9 cellular contexts compared by ENCODE assay signal in genomic region chr9:86614871-86615849, GRCh38.
DNase-seq lines count a peak whose midpoint lies in the region; ATAC-seq and FAIRE-seq lines count a peak whose summit lies in the region.
"Had no signal": no experiment of that assay in that cellular context is flagged by ENCODE, and none has a peak within 500 bp of the region (broad histone marks: within the 10 kb centered on the region; RNA-seq: fewer than 3 reads in every experiment).

No MANE protein-coding gene starts in this region.

- peaks cover 0 to 4% of the 10 kb centered on the region in 2 donors for H3K27me3 ChIP-seq in small intestine (ENCODE audit: control insufficient read depth in 2 of 2, insufficient read depth in 2 of 2, low read length in 2 of 2)

- H3K4me1 ChIP-seq in small intestine (ENCODE audit: control insufficient read depth in 2 of 2, insufficient read depth in 1 of 2, low read depth in 1 of 2, low read length in 1 of 2): no peaks in the 10 kb centered on the region

- 71 to 88% (median 74%) methylated on average over 6 of the region's 6 CpGs for WGBS in small intestine, 3 donors

- no peak overlapping the region for H3K4me3 ChIP-seq in small intestine (ENCODE audit: low read depth in 1 of 2, low read length in 2 of 2)

- intact Hi-C loops in activated CD4-positive, alpha-beta T cell treated with anti-CD3 and anti-CD28 coated beads for 36 hours (cut with DNase I, micrococcal nuclease): loop anchor here in 1 of 2 experiments (1.0 kb wide), 1 partner anchor 709 kb away; no protein-coding TSS in a partner anchor

- no peak overlapping the region for H3K27ac ChIP-seq in small intestine (ENCODE audit: low read depth in 1 of 2, low read length in 1 of 2)

- POLR2A ChIA-PET in activated CD4-positive, alpha-beta T cell treated with anti-CD3 and anti-CD28 coated beads for 36 hours (lab: Charles Lee): no interaction called here

- no peak for ATAC-seq in activated CD4-positive, alpha-beta T cell treated with anti-CD3 and anti-CD28 coated beads for 36 hours
- no peak for ATAC-seq in stimulated activated effector memory CD8-positive, alpha-beta T cell treated with anti-CD3 and anti-CD28 coated beads, Interleukin-12 subunit alpha, Interleukin-12 subunit beta, amount 100 ng/mL, for 72 hours
- ATAC-seq in GM18519 (IDR thresholded peaks at IDR 0.05; ENCODE audit: low FRiP score, unreplicated experiment) (no peak), GM19328 (IDR thresholded peaks at IDR 0.05; ENCODE audit: unreplicated experiment) (no peak)

- FAIRE-seq in small intestine (lab: Jason Lieb, UNC): no peak

- peak; percentile 36 for DNase-seq in activated CD4-positive, alpha-beta T cell treated with anti-CD3 and anti-CD28 coated beads for 36 hours
- DNase-seq in activated CD4-positive, alpha-beta T cell treated with anti-CD3 and anti-CD28 coated beads, Interleukin-2, amount 50 U/mL, for 1 hour: no peak
- DNase-seq in OCI-M1 (lab: John Stamatoyannopoulos, UW) (peak; percentile 29), fibroblast of the conjunctiva (ENCODE audit: low read depth) (peak; percentile 32), small intestine (peak; percentile 36)
- no peak for DNase-seq in stimulated activated effector memory CD8-positive, alpha-beta T cell treated with anti-CD3 and anti-CD28 coated beads, Interleukin-12 subunit alpha, Interleukin-12 subunit beta, amount 100 ng/mL, for 72 hours (ENCODE audit: low spot score in 2 of 2)

- no peaks in the 10 kb centered on the region for H3K36me3 ChIP-seq in small intestine (ENCODE audit: control insufficient read depth in 2 of 2, insufficient read depth in 2 of 2, low read length in 2 of 2)

- peaks cover 7% of the 10 kb centered on the region for H3K27me3 Mint-ChIP-seq in activated CD4-positive, alpha-beta T cell treated with anti-CD3 and anti-CD28 coated beads for 36 hours
- H3K27me3 Mint-ChIP-seq: CD4-positive, CD25-positive, alpha-beta regulatory T cell had no signal

- H3K4me1 Mint-ChIP-seq in activated CD4-positive, alpha-beta T cell treated with anti-CD3 and anti-CD28 coated beads for 36 hours: no peaks in the 10 kb centered on the region
- H3K4me1 Mint-ChIP-seq in stimulated activated effector memory CD8-positive, alpha-beta T cell treated with anti-CD3 and anti-CD28 coated beads, Interleukin-12 subunit alpha, Interleukin-12 subunit beta, amount 100 ng/mL, for 72 hours: no peaks in the 10 kb centered on the region
- H3K4me1 Mint-ChIP-seq: CD4-positive, CD25-positive, alpha-beta regulatory T cell had no signal

- no peak overlapping the region for H3K27ac Mint-ChIP-seq in activated CD4-positive, alpha-beta T cell treated with anti-CD3 and anti-CD28 coated beads for 36 hours
- no peak overlapping the region for H3K27ac Mint-ChIP-seq in stimulated activated effector memory CD8-positive, alpha-beta T cell treated with anti-CD3 and anti-CD28 coated beads, Interleukin-12 subunit alpha, Interleukin-12 subunit beta, amount 100 ng/mL, for 72 hours

- no peaks in the 10 kb centered on the region for H3K9me3 ChIP-seq in small intestine (ENCODE audit: control insufficient read depth, low read depth)

- no peaks in the 10 kb centered on the region for H3K9me3 Mint-ChIP-seq in activated CD4-positive, alpha-beta T cell treated with anti-CD3 and anti-CD28 coated beads for 36 hours (ENCODE audit: low read depth)
- no peaks in the 10 kb centered on the region for H3K9me3 Mint-ChIP-seq in stimulated activated effector memory CD8-positive, alpha-beta T cell treated with anti-CD3 and anti-CD28 coated beads, Interleukin-12 subunit alpha, Interleukin-12 subunit beta, amount 100 ng/mL, for 72 hours

- CTCF ChIA-PET in activated CD4-positive, alpha-beta T cell treated with anti-CD3 and anti-CD28 coated beads for 36 hours (lab: Charles Lee): interaction anchor here (0.8 to 1.4 kb wide), 3 partner anchors 9 to 660 kb away, joined by 3 to 5 read pairs (median 4); no protein-coding TSS in a partner anchor

- no peaks in the 10 kb centered on the region for H3K36me3 Mint-ChIP-seq in activated CD4-positive, alpha-beta T cell treated with anti-CD3 and anti-CD28 coated beads for 36 hours (ENCODE audit: low read depth)
- no peaks in the 10 kb centered on the region for H3K36me3 Mint-ChIP-seq in stimulated activated effector memory CD8-positive, alpha-beta T cell treated with anti-CD3 and anti-CD28 coated beads, Interleukin-12 subunit alpha, Interleukin-12 subunit beta, amount 100 ng/mL, for 72 hours
- H3K36me3 Mint-ChIP-seq: CD4-positive, CD25-positive, alpha-beta regulatory T cell had no signal

- H3K4me3 Mint-ChIP-seq in activated CD4-positive, alpha-beta T cell treated with anti-CD3 and anti-CD28 coated beads for 36 hours: no peak overlapping the region
- no peak overlapping the region for H3K4me3 Mint-ChIP-seq in stimulated activated effector memory CD8-positive, alpha-beta T cell treated with anti-CD3 and anti-CD28 coated beads, Interleukin-12 subunit alpha, Interleukin-12 subunit beta, amount 100 ng/mL, for 72 hours
- H3K4me3 Mint-ChIP-seq: CD4-positive, CD25-positive, alpha-beta regulatory T cell had no signal

Comparison
In these comparisons a context has a peak if more than half of its experiments do, and no peak if none do; other contexts are left out.
1. DNase-seq: peak in activated CD4-positive, alpha-beta T cell treated with anti-CD3 and anti-CD28 coated beads for 36 hours (single experiment), OCI-M1 (single experiment), fibroblast of the conjunctiva (single experiment) and small intestine (single experiment); none in activated CD4-positive, alpha-beta T cell treated with anti-CD3 and anti-CD28 coated beads, Interleukin-2, amount 50 U/mL, for 1 hour (single experiment) and stimulated activated effector memory CD8-positive, alpha-beta T cell treated with anti-CD3 and anti-CD28 coated beads, Interleukin-12 subunit alpha, Interleukin-12 subunit beta, amount 100 ng/mL, for 72 hours (0 of 2).